14 cellular contexts compared by ENCODE assay signal in genomic region chr6:6674872-6675271, GRCh38.
DNase-seq lines count a peak whose midpoint lies in the region; ATAC-seq and TF ChIP-seq lines count a peak whose summit lies in the region.
"Had no signal": no experiment of that assay in that cellular context is flagged by ENCODE, and none has a peak within 500 bp of the region (broad histone marks: within the 10 kb centered on the region; RNA-seq: fewer than 3 reads in every experiment).

No MANE protein-coding gene starts in this region.

- H2AFZ ChIP-seq in H9 (ENCODE audit: low read length) = no peak overlapping the region

- H3K27ac ChIP-seq in H9 (ENCODE audit: insufficient read length, low read depth, low read length) = no peak overlapping the region

- no CpG with 5 or more reads among the region's 4 CpGs for WGBS in H9 (ENCODE audit: extremely low coverage, insufficient read length, low lambda C conversion rate)

- no peaks in the 10 kb centered on the region for H3K79me1 ChIP-seq in H9 (ENCODE audit: insufficient read depth, low read depth, low read length, poor library complexity, severe bottlenecking)

- H3K4me1 ChIP-seq in BE2C (peaks cover 4% of the 10 kb centered on the region; the same call in 1 of the 2 replicates), H9 (ENCODE audit: insufficient read depth, low read length) (peaks cover 4% of the 10 kb centered on the region; the same call in 1 of the 2 replicates)

- H3K27ac Mint-ChIP-seq in H9 = no peak overlapping the region
- H3K27ac Mint-ChIP-seq in glutamatergic neuron (ENCODE audit: unreplicated experiment) = no peak overlapping the region
- H3K27ac Mint-ChIP-seq: activated naive CD8-positive, alpha-beta T cell treated with anti-CD3 and anti-CD28 coated beads, Interleukin-2, amount 10 ng/mL, durations not matched to agents 7 days and 5 days had no signal

- H3K18ac ChIP-seq in H9 (ENCODE audit: insufficient read length, low read depth, low read length) = no peak overlapping the region

- H4K91ac ChIP-seq in H9 (ENCODE audit: insufficient read length, low read depth, low read length) = no peak overlapping the region

- no peak overlapping the region for H2BK20ac ChIP-seq in H9 (ENCODE audit: low read depth, low read length, poor library complexity, severe bottlenecking)

- no peaks in the 10 kb centered on the region for H4K20me1 ChIP-seq in H9 (ENCODE audit: control insufficient read depth, insufficient read depth, insufficient read length)

- no peaks in the 10 kb centered on the region; a peak in 1 of 7 replicates for H3K36me3 Mint-ChIP-seq in H9 (ENCODE audit: insufficient read depth in 1 of 3, low read depth in 3 of 3)
- H3K36me3 Mint-ChIP-seq in glutamatergic neuron (ENCODE audit: unreplicated experiment) = peaks cover 6% of the 10 kb centered on the region
- H3K36me3 Mint-ChIP-seq: naive thymus-derived CD8-positive, alpha-beta T cell; stimulated activated naive B cell treated with anti-CD40 and anti-IgM and Interleukin-4, amounts not matched to agents 10 μg/mL and 1 μg/mL and 100 μg/mL, for 72 hours had no signal

- no peaks in the 10 kb centered on the region for H3K79me2 ChIP-seq in H9 (ENCODE audit: insufficient read depth, low read length)

- no peak overlapping the region for H2BK120ac ChIP-seq in H9 (ENCODE audit: low read depth, low read length, poor library complexity, severe bottlenecking)

- H3K9me3 Mint-ChIP-seq in H9 (peaks cover 0 to 3% of the 10 kb centered on the region in 2 experiments; a peak in 2 of 5 replicates), glutamatergic neuron (ENCODE audit: unreplicated experiment) (peaks cover 6% of the 10 kb centered on the region)
- H3K9me3 Mint-ChIP-seq: stimulated activated naive B cell treated with anti-CD40 and anti-IgM and Interleukin-4, amounts not matched to agents 10 μg/mL and 1 μg/mL and 100 μg/mL, for 72 hours had no signal

- no peak overlapping the region for H2BK12ac ChIP-seq in H9 (ENCODE audit: insufficient read length, low read depth, low read length)

- H3K23ac ChIP-seq in H9 (ENCODE audit: insufficient read length, low read depth, low read length) = no peak overlapping the region

- no peak overlapping the region for H3K4me3 Mint-ChIP-seq in H9
- no peak overlapping the region for H3K4me3 Mint-ChIP-seq in glutamatergic neuron (ENCODE audit: unreplicated experiment)
- H3K4me3 Mint-ChIP-seq: activated naive CD8-positive, alpha-beta T cell treated with anti-CD3 and anti-CD28 coated beads, Interleukin-2, amount 10 ng/mL, durations not matched to agents 7 days and 5 days; naive thymus-derived CD8-positive, alpha-beta T cell; stimulated activated naive B cell treated with anti-CD40 and anti-IgM and Interleukin-4, amounts not matched to agents 10 μg/mL and 1 μg/mL and 100 μg/mL, for 72 hours had no signal

- H3K4me1 Mint-ChIP-seq in H9 (peaks cover 24 to 26% of the 10 kb centered on the region in 2 experiments), glutamatergic neuron (ENCODE audit: low read depth, unreplicated experiment) (peaks cover 13% of the 10 kb centered on the region)

- H3K27me3 Mint-ChIP-seq in H9 (ENCODE audit: low read depth) = peaks cover 10% of the 10 kb centered on the region; the same call in 1 of the 2 replicates
- H3K27me3 Mint-ChIP-seq in glutamatergic neuron (ENCODE audit: unreplicated experiment) = no peaks in the 10 kb centered on the region
- H3K27me3 Mint-ChIP-seq: activated naive CD8-positive, alpha-beta T cell treated with anti-CD3 and anti-CD28 coated beads, Interleukin-2, amount 10 ng/mL, durations not matched to agents 7 days and 5 days had no signal

- TF ChIP-seq CTCF in BE2C (IDR thresholded peaks at IDR 0.05; ENCODE audit: low read depth, low read length) = peak; percentile 37
- peak; percentile 84 for TF ChIP-seq CTCF in H9 (conservative IDR thresholded peaks at IDR 0.05)
- peak; percentile 33 for TF ChIP-seq CTCF in glutamatergic neuron (IDR thresholded peaks at IDR 0.05; ENCODE audit: partially characterized antibody, unreplicated experiment)

- H3K4me2 ChIP-seq in H9 (ENCODE audit: insufficient read depth, insufficient read length, low read length) = no peak overlapping the region

- no peak overlapping the region for H4K8ac ChIP-seq in H9 (replicated peaks; ENCODE audit: insufficient read length, low read depth, low read length)

- H3T11ph ChIP-seq in H9 (ENCODE audit: low read length) = no peak overlapping the region

- no peak overlapping the region for H3K56ac ChIP-seq in H9 (ENCODE audit: insufficient read length, low read depth, low read length)

- H3K9ac ChIP-seq in H9 (ENCODE audit: extremely low read depth, insufficient read length, low read length) = no peak overlapping the region

- no peak overlapping the region for H3K14ac ChIP-seq in H9 (ENCODE audit: insufficient read depth, low read length)

- no peak overlapping the region for H3K4ac ChIP-seq in H9 (ENCODE audit: low read depth, low read length)

- no peak for ATAC-seq in GM21381 (IDR thresholded peaks at IDR 0.05; ENCODE audit: unreplicated experiment)
- ATAC-seq: naive thymus-derived CD8-positive, alpha-beta T cell; stimulated activated naive B cell treated with anti-CD40 and anti-IgM and Interleukin-4, amounts not matched to agents 10 μg/mL and 1 μg/mL and 100 μg/mL, for 72 hours had no signal

- no peak overlapping the region for H2BK15ac ChIP-seq in H9 (ENCODE audit: low read depth, low read length)

- H3K9me3 ChIP-seq in BE2C = no peaks in the 10 kb centered on the region
- no peaks in the 10 kb centered on the region for H3K9me3 ChIP-seq in H9 (ENCODE audit: control insufficient read depth, low read depth, low read length)

- no peak overlapping the region for H3K4me3 ChIP-seq in BE2C (ENCODE audit: low read depth, low read length)

- H2AK5ac ChIP-seq in H9 (ENCODE audit: insufficient read length, low read length) = no peak overlapping the region

- H3K23me2 ChIP-seq in H9 (ENCODE audit: insufficient read length, low read depth, low read length, poor library complexity, severe bottlenecking) = no peaks in the 10 kb centered on the region

- DNase-seq in BE2C = no peak
- DNase-seq in H9 = peak; percentile 68
- DNase-seq in SKM-1 treated with dmso at 0.1 percent for 144 hours (lab: John Stamatoyannopoulos, UW; ENCODE audit: unreplicated experiment) = peak; percentile 57
- DNase-seq in glutamatergic neuron = no peak
- DNase-seq in central memory CD4-positive, alpha-beta T cell = no peak
- DNase-seq in NCI-H2107 treated with DMSO at 0.1 percent for 48 hours (lab: John Stamatoyannopoulos, UW; ENCODE audit: unreplicated experiment) = no peak
- DNase-seq in middle frontal gyrus (ENCODE audit: extremely low spot score, low spot score) = no peak
- DNase-seq: activated CD4-positive, alpha-beta T cell treated with anti-CD3 and anti-CD28 coated beads, Interleukin-2, amount 50 U/mL, for 48 hours; activated naive CD8-positive, alpha-beta T cell treated with anti-CD3 and anti-CD28 coated beads, Interleukin-2, amount 10 ng/mL, durations not matched to agents 7 days and 5 days; COR-L47; naive thymus-derived CD8-positive, alpha-beta T cell; stimulated activated CD4-positive, alpha-beta T cell treated with anti-CD3 and anti-CD28 coated beads, Interleukin-15, amount 100 ng/mL, for 24 hours; stimulated activated naive B cell treated with anti-CD40 and anti-IgM and Interleukin-4, amounts not matched to agents 10 μg/mL and 1 μg/mL and 100 μg/mL, for 72 hours had no signal

- H4K5ac ChIP-seq in H9 (ENCODE audit: insufficient read length, low read depth, low read length) = no peak overlapping the region

- no peak overlapping the region for H2BK5ac ChIP-seq in H9 (ENCODE audit: insufficient read length, low read length)

- H3K27me3 ChIP-seq in BE2C = no peaks in the 10 kb centered on the region
- no peaks in the 10 kb centered on the region for H3K27me3 ChIP-seq in H9 (ENCODE audit: insufficient read depth, low read length)

- no peaks in the 10 kb centered on the region for H3K36me3 ChIP-seq in BE2C

Comparison
In these comparisons a context has a peak if more than half of its experiments do, and no peak if none do; other contexts are left out.
1. DNase-seq: peak in H9 (single experiment) and SKM-1 treated with dmso at 0.1 percent for 144 hours (single experiment); none in BE2C (single experiment), glutamatergic neuron (single experiment), central memory CD4-positive, alpha-beta T cell (single experiment), NCI-H2107 treated with DMSO at 0.1 percent for 48 hours (single experiment) and middle frontal gyrus (single experiment).
2. CTCF ChIP-seq: peak in every context shown above with its lines; median percentile 84 in H9; 37 in BE2C; 33 in glutamatergic neuron.